14 cellular contexts compared by ENCODE assay signal in the genomic region with DNA sequence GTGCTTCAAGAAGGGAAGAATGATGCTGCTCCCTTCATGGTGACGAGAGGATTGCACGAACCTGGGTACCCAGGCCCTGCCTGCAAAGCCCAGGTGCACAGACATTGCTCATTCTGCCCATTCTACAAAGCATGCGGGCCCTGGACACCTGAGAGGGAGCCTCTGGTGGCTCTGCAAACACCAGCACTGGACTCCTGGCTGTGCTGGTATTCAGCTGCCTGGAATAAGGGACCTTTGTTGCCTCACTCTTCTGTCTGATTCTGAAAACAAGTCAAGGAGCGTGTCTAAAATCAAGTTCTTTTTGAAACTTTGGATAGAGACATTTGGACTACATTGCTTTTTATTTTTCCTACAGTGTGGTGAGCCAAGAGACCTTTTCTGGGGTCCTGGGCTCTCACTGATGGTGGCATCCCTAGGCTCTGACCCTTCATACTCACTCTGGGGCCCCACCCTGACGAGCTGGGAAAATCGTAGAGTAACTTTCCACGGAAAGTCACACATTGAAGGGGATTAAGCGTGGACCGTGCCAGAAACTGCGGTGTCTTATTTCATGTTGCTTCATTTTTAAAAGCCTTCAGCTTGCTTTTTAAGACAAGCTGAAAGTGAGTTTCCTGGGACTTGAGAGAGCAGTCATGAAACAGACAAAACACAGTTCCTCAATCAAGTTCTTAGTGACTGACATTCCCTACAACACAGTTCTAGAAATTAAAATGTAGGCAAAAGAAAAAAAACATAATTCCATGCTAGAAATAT. TPM values are rescaled to one million over a fixed set of nuclear protein-coding genes. Genes with fewer than 3 reads are reported as not detected.
A peak's percentile ranks its signal among the peaks of the same experiment; 100 is the strongest.
DNase-seq lines count a peak whose midpoint lies in the region; ATAC-seq and TF ChIP-seq lines count a peak whose summit lies in the region.
"Had no signal": no experiment of that assay in that cellular context is flagged by ENCODE, and none has a peak within 500 bp of the region (broad histone marks: within the 10 kb centered on the region; RNA-seq: fewer than 3 reads in every experiment).

No MANE protein-coding gene starts in this region.

- H3K27ac Mint-ChIP-seq in activated CD8-positive, alpha-beta memory T cell treated with anti-CD3 and anti-CD28 coated beads, Interleukin-2, amount 10 ng/mL, durations not matched to agents 7 days and 5 days, result no peak overlapping the region
- no peak overlapping the region for H3K27ac Mint-ChIP-seq in stimulated activated effector memory CD8-positive, alpha-beta T cell treated with anti-CD3 and anti-CD28 coated beads, Interleukin-12 subunit alpha, Interleukin-12 subunit beta, amount 100 ng/mL, for 72 hours
- H3K27ac Mint-ChIP-seq: activated T-helper 1 cell treated with anti-CD3 and anti-CD28 coated beads, Interleukin-12 subunit alpha, Interleukin-12 subunit beta, Interleukin-2, Interleukin-4 antibody, amounts not matched to agents 30 ng/mL and 10 ng/mL and 1 ng/mL, durations not matched to agents 14 hours and 24 hours and 36 hours had no signal

- no peak for TF ChIP-seq POLR2A in esophagus squamous epithelium (IDR thresholded peaks at IDR 0.05)

- H3K4me3 ChIP-seq in esophagus squamous epithelium (no peak overlapping the region), thoracic aorta (no peak overlapping the region)
- H3K4me3 ChIP-seq: left lung had no signal

- H3K27me3 ChIP-seq in esophagus squamous epithelium (peaks cover 0 to 10% (median 0%) of the 10 kb centered on the region in 4 donors), thoracic aorta (replicated peaks; ENCODE audit: insufficient read depth) (no peaks in the 10 kb centered on the region)

- no peak for TF ChIP-seq EP300 in Ishikawa (IDR thresholded peaks at IDR 0.05; ENCODE audit: borderline replicate concordance)

- H3K27me3 Mint-ChIP-seq in activated CD8-positive, alpha-beta memory T cell treated with anti-CD3 and anti-CD28 coated beads, Interleukin-2, amount 10 ng/mL, durations not matched to agents 7 days and 5 days, result no peaks in the 10 kb centered on the region

- H3K36me3 ChIP-seq in esophagus squamous epithelium (no peaks in the 10 kb centered on the region), thoracic aorta (no peaks in the 10 kb centered on the region)
- H3K36me3 ChIP-seq: left lung had no signal

- no peak overlapping the region for H3K4me3 Mint-ChIP-seq in activated CD8-positive, alpha-beta memory T cell treated with anti-CD3 and anti-CD28 coated beads, Interleukin-2, amount 10 ng/mL, durations not matched to agents 7 days and 5 days
- H3K4me3 Mint-ChIP-seq in stimulated activated effector memory CD8-positive, alpha-beta T cell treated with anti-CD3 and anti-CD28 coated beads, Interleukin-12 subunit alpha, Interleukin-12 subunit beta, amount 100 ng/mL, for 72 hours, result no peak overlapping the region
- H3K4me3 Mint-ChIP-seq: activated T-helper 1 cell treated with anti-CD3 and anti-CD28 coated beads, Interleukin-12 subunit alpha, Interleukin-12 subunit beta, Interleukin-2, Interleukin-4 antibody, amounts not matched to agents 30 ng/mL and 10 ng/mL and 1 ng/mL, durations not matched to agents 14 hours and 24 hours and 36 hours had no signal

- ATAC-seq in thoracic aorta (ENCODE audit: insufficient number of reproducible peaks, low FRiP score, low read depth), result no peak
- no peak for ATAC-seq in activated CD8-positive, alpha-beta memory T cell treated with anti-CD3 and anti-CD28 coated beads, Interleukin-2, amount 10 ng/mL, durations not matched to agents 7 days and 5 days
- ATAC-seq in stimulated activated effector memory CD8-positive, alpha-beta T cell treated with anti-CD3 and anti-CD28 coated beads, Interleukin-12 subunit alpha, Interleukin-12 subunit beta, amount 100 ng/mL, for 72 hours, result no peak
- ATAC-seq: activated CD4-positive, CD25-positive, alpha-beta regulatory T cell treated with anti-CD3 and anti-CD28 coated beads, Interleukin-2, amount 50 U/mL, for 24 hours had no signal

- TF ChIP-seq CTCF in esophagus squamous epithelium (IDR thresholded peaks at IDR 0.05), result no peak
- no peak for TF ChIP-seq CTCF in thoracic aorta (IDR thresholded peaks at IDR 0.05)

- peaks cover 13% of the 10 kb centered on the region for H3K4me1 Mint-ChIP-seq in activated CD8-positive, alpha-beta memory T cell treated with anti-CD3 and anti-CD28 coated beads, Interleukin-2, amount 10 ng/mL, durations not matched to agents 7 days and 5 days
- H3K4me1 Mint-ChIP-seq in stimulated activated effector memory CD8-positive, alpha-beta T cell treated with anti-CD3 and anti-CD28 coated beads, Interleukin-12 subunit alpha, Interleukin-12 subunit beta, amount 100 ng/mL, for 72 hours, result peaks cover 8% of the 10 kb centered on the region

- intact Hi-C loops in esophagus squamous epithelium (cut with DNase I), result no loop called here
- intact Hi-C loops in head of caudate nucleus (cut with DNase I), result no loop called here

- no peaks in the 10 kb centered on the region for H3K9me3 ChIP-seq in esophagus squamous epithelium
- H3K9me3 ChIP-seq in thoracic aorta, result no peaks in the 10 kb centered on the region
- H3K9me3 ChIP-seq: left lung had no signal

- H3K4me1 ChIP-seq in esophagus squamous epithelium (peaks cover 0 to 62% (median 31%) of the 10 kb centered on the region in 3 donors), thoracic aorta (ENCODE audit: control insufficient read depth in 1 of 2, low read depth in 2 of 2) (peaks cover 21 to 45% of the 10 kb centered on the region in 2 donors)

- H3K36me3 Mint-ChIP-seq in activated CD8-positive, alpha-beta memory T cell treated with anti-CD3 and anti-CD28 coated beads, Interleukin-2, amount 10 ng/mL, durations not matched to agents 7 days and 5 days, result no peaks in the 10 kb centered on the region
- H3K36me3 Mint-ChIP-seq in stimulated activated effector memory CD8-positive, alpha-beta T cell treated with anti-CD3 and anti-CD28 coated beads, Interleukin-12 subunit alpha, Interleukin-12 subunit beta, amount 100 ng/mL, for 72 hours, result no peaks in the 10 kb centered on the region

- 45 to 69% methylated on average over 8 to 10 of the region's 10 CpGs for WGBS in esophagus squamous epithelium, 2 donors

- TF ChIP-seq RAD21 in Ishikawa (IDR thresholded peaks at IDR 0.05; ENCODE audit: low read depth), result no peak

- no peak for DNase-seq in esophagus squamous epithelium (lab: John Stamatoyannopoulos, UW)
- DNase-seq in myocyte (ENCODE audit: low read depth), result peak; percentile 59
- no peak for DNase-seq in thoracic aorta (ENCODE audit: low spot score)
- no peak for DNase-seq in NCI-H1436 (lab: John Stamatoyannopoulos, UW)
- DNase-seq in activated CD8-positive, alpha-beta memory T cell treated with anti-CD3 and anti-CD28 coated beads, Interleukin-2, amount 10 ng/mL, durations not matched to agents 7 days and 5 days, result no peak
- DNase-seq in stimulated activated effector memory CD8-positive, alpha-beta T cell treated with anti-CD3 and anti-CD28 coated beads, Interleukin-12 subunit alpha, Interleukin-12 subunit beta, amount 100 ng/mL, for 72 hours (ENCODE audit: low spot score in 2 of 2), result no peak
- DNase-seq in head of caudate nucleus, result no peak
- DNase-seq: left lung, NCI-H1105 treated with DMSO at 0.1 percent for 48 hours, posterior cingulate gyrus had no signal

- CTCF ChIA-PET in activated CD8-positive, alpha-beta memory T cell treated with anti-CD3 and anti-CD28 coated beads, Interleukin-2, amount 10 ng/mL, durations not matched to agents 7 days and 5 days (lab: Charles Lee), result no interaction called here

- no peaks in the 10 kb centered on the region for H3K9me3 Mint-ChIP-seq in activated CD8-positive, alpha-beta memory T cell treated with anti-CD3 and anti-CD28 coated beads, Interleukin-2, amount 10 ng/mL, durations not matched to agents 7 days and 5 days (ENCODE audit: low read depth)
- no peaks in the 10 kb centered on the region for H3K9me3 Mint-ChIP-seq in stimulated activated effector memory CD8-positive, alpha-beta T cell treated with anti-CD3 and anti-CD28 coated beads, Interleukin-12 subunit alpha, Interleukin-12 subunit beta, amount 100 ng/mL, for 72 hours
- H3K9me3 Mint-ChIP-seq: activated T-helper 1 cell treated with anti-CD3 and anti-CD28 coated beads, Interleukin-12 subunit alpha, Interleukin-12 subunit beta, Interleukin-2, Interleukin-4 antibody, amounts not matched to agents 30 ng/mL and 10 ng/mL and 1 ng/mL, durations not matched to agents 14 hours and 24 hours and 36 hours had no signal

- H3K27ac ChIP-seq in esophagus squamous epithelium (peak overlapping the region in 3 of 4 donors; percentile 82 to 91 (median 86)), thoracic aorta (peak overlapping the region; percentile 69 to 72)

TF ChIP-seq in Ishikawa, 13 proteins besides CTCF, POLR2A, EP300 and RAD21:
- TF ChIP-seq EGR1 (IDR thresholded peaks at IDR 0.05), result no peak
- TF ChIP-seq TCF12 (IDR thresholded peaks at IDR 0.05; ENCODE audit: low read depth), result 0 out of 2 replicates have a peak, but pooled peaks have one; percentile 12
- TF ChIP-seq NFIC (IDR thresholded peaks at IDR 0.05), result no peak
- 0 out of 2 replicates have a peak, but pooled peaks have one; percentile 35 for TF ChIP-seq ZBTB7A (IDR thresholded peaks at IDR 0.05; ENCODE audit: low read depth)
- 0 out of 2 replicates have a peak, but pooled peaks have one; percentile 56 for TF ChIP-seq CEBPB (IDR thresholded peaks at IDR 0.05)
- TF ChIP-seq, protein P1, sequence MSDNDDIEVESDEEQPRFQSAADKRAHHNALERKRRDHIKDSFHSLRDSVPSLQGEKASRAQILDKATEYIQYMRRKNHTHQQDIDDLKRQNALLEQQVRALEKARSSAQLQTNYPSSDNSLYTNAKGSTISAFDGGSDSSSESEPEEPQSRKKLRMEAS (IDR thresholded peaks at IDR 0.05), result 0 out of 2 replicates have a peak, but pooled peaks have one; percentile 4
TF ChIP-seq in Ishikawa: peak in this region for 4.

RNA-seq across cellular contexts. Expression of a gene that starts 24.0 kb away (rescaled TPM):
- total RNA-seq in esophagus squamous epithelium (under 1 TPM in 2 of 4 donors, not detected in 2; 0.18 to 0.57 TPM), myocyte (0.08 and 0.52 TPM in 2 replicates), thoracic aorta (1 to 10 TPM; 2.0 to 3.7 TPM)
- 0.81 TPM for polyA plus RNA-seq in myocyte (2012)
- not detected for total RNA-seq in activated CD8-positive, alpha-beta memory T cell treated with anti-CD3 and anti-CD28 coated beads, Interleukin-2, amount 10 ng/mL, durations not matched to agents 7 days and 5 days
- total RNA-seq: activated T-helper 1 cell treated with anti-CD3 and anti-CD28 coated beads, Interleukin-12 subunit alpha, Interleukin-12 subunit beta, Interleukin-2, Interleukin-4 antibody, amounts not matched to agents 30 ng/mL and 10 ng/mL and 1 ng/mL, durations not matched to agents 14 hours and 24 hours and 36 hours; SK-MEL-5 had no signal
